In genomic region chr15:40941528-40942336, GRCh38 we compare ENCODE assay signal across 8 cellular contexts. TPM values are rescaled to one million over a fixed set of nuclear protein-coding genes. Genes with fewer than 3 reads are reported as not detected.
DNase-seq lines count a peak whose midpoint lies in the region; ATAC-seq, FAIRE-seq and TF ChIP-seq lines count a peak whose summit lies in the region.

No MANE protein-coding gene starts in this region.

- peak overlapping the region; percentile 55 for H3K4me3 ChIP-seq in A673 (ENCODE audit: low read depth, low read length, poor library complexity, severe bottlenecking)

- ATAC-seq in HG03025 (IDR thresholded peaks at IDR 0.05; ENCODE audit: low FRiP score, unreplicated experiment): peak; percentile 71

- POLR2A ChIA-PET in A673 (lab: Charles Lee; ENCODE audit: low non-redundant PET): interaction anchor here (0.7 kb wide), 1 partner anchor 336 kb away, joined by 4 read pairs; no protein-coding TSS in a partner anchor

- CTCF ChIA-PET in A673 (lab: Charles Lee): interaction anchor here (0.7 to 2.1 kb wide), 3 partner anchors 10 to 12 kb away, joined by 3 to 10 read pairs (median 4); partner anchors contain the start of genes CHAC1 and DLL4

- H3K27me3 ChIP-seq in A673 (replicated peaks; ENCODE audit: insufficient read depth, low read depth, low read length, poor library complexity): no peaks in the 10 kb centered on the region

- H3K9me3 ChIP-seq in A673 (ENCODE audit: low read depth, low read length, poor library complexity, severe bottlenecking): no peaks in the 10 kb centered on the region

- TF ChIP-seq CTCF in A673 (conservative IDR thresholded peaks at IDR 0.05; ENCODE audit: low read depth, low read length): peak; percentile 39

- peak overlapping the region; percentile 66 for H3K27ac ChIP-seq in A673 (ENCODE audit: low read depth, low read length, poor library complexity, severe bottlenecking)

- DNase-seq in A673 (ENCODE audit: low spot score): peak; percentile 81
- DNase-seq in GM18507 (ENCODE audit: extremely low spot score, insufficient read length, low read depth): peak; percentile 72
- DNase-seq in NCI-H510A (lab: John Stamatoyannopoulos, UW): peak; percentile 72
- DNase-seq in activated CD4-positive, alpha-beta T cell treated with anti-CD3 and anti-CD28 coated beads, Interleukin-2, amount 50 U/mL, for 48 hours: peak; percentile 67 to 73
- DNase-seq in effector CD8-positive, alpha-beta T cell (lab: John Stamatoyannopoulos, UW): peak; percentile 57
- peak; percentile 94 to 97 for DNase-seq in lung microvascular endothelial cell (ENCODE audit: low read depth in 2 of 2)
- peak; percentile 34 for DNase-seq in stimulated activated CD8-positive, alpha-beta memory T cell treated with anti-CD3 and anti-CD28 coated beads, Interleukin-12 subunit alpha, Interleukin-12 subunit beta, amount 100 ng/mL, for 24 hours (ENCODE audit: extremely low read depth)

- peaks cover 34% of the 10 kb centered on the region for H3K4me1 ChIP-seq in A673 (ENCODE audit: insufficient read depth, low read length, poor library complexity, severe bottlenecking)

- H3K36me3 ChIP-seq in A673 (ENCODE audit: insufficient read depth, low read length, poor library complexity, severe bottlenecking): no peaks in the 10 kb centered on the region

- FAIRE-seq in GM18507 (lab: Jason Lieb, UNC): peak; percentile 80

- no TSS peak for BruUV-seq in A673 (replicated peaks; lab: Mats Ljungman, UMichigan)

- intact Hi-C loops in A673 (cut with micrococcal nuclease; ENCODE audit: unreplicated experiment): no loop called here

RNA-seq across cellular contexts. Expression of gene CHAC1, which starts 11.5 kb away (rescaled TPM):
- total RNA-seq in A673 (2021) (11.6 and 26.8 TPM in 2 replicates), lung microvascular endothelial cell (2.4 and 4.8 TPM in 2 replicates)

RNA-seq across cellular contexts. Expression of gene DLL4, which starts 12.6 kb away (rescaled TPM):
- total RNA-seq in A673 (2021) (0.11 and 0.15 TPM in 2 replicates), lung microvascular endothelial cell (48.0 and 75.2 TPM in 2 replicates)

RNA-seq across cellular contexts. Expression of gene VPS18, which starts 47.5 kb away (rescaled TPM):
- total RNA-seq in A673 (2021) (21.9 and 23.8 TPM in 2 replicates), lung microvascular endothelial cell (32.9 and 41.5 TPM in 2 replicates)

Comparison
In these comparisons a context has a peak if more than half of its experiments do, and no peak if none do; other contexts are left out.
1. Peak in every context shown above with its lines: DNase-seq, ATAC-seq, H3K4me3 ChIP-seq and H3K27ac ChIP-seq.
2. DNase-seq: peak in every context shown above with its lines; median percentile 96 in lung microvascular endothelial cell; 81 in A673; 72 in GM18507; 72 in NCI-H510A; 70 in activated CD4-positive, alpha-beta T cell treated with anti-CD3 and anti-CD28 coated beads, Interleukin-2, amount 50 U/mL, for 48 hours; 57 in effector CD8-positive, alpha-beta T cell; 34 in stimulated activated CD8-positive, alpha-beta memory T cell treated with anti-CD3 and anti-CD28 coated beads, Interleukin-12 subunit alpha, Interleukin-12 subunit beta, amount 100 ng/mL, for 24 hours.
3. RNA of gene DLL4, which starts 12.6 kb away (total RNA-seq): 48.0 to 75.2 TPM in lung microvascular endothelial cell; 0.11 to 0.15 TPM in A673; every median in the first group is over 10 times any median in the second.